ENCODE assay signal across 1 cellular context in the genomic region with DNA sequence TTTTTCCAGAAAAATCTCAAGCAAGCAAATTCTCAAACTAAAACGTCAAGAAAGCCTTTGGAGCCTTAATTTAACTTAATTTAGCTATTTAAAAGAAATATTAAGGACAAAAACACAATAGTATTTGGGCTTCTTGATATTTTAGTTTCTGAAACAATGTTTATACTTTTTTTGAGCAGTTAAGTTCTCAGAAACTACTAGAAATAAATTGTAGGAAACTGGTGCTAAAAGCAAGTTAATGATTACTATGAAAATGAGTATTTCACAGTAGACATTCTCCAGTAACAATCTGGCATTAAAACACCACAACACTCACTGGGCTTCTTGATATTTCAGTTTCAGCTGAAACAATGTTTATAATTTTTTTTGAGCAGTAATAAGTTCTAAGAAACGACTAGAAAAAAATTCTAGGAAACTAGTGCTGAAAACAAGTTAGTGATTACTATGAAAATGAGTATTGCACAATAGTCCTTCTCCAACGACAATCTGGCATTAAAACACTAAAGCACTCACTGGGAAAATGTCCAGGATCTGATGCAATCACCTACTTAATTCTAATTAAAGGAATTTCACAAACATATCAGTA.
A peak's percentile ranks its signal among the peaks of the same experiment; 100 is the strongest.
TF ChIP-seq lines count a peak whose summit lies in the region.

No MANE protein-coding gene starts in this region.

TF ChIP-seq in K562, 482 proteins besides CTCF, POLR2A, EP300 and RAD21 (continued from another document and continues in another):
- peak; percentile 29; the same call in 1 of the 2 replicates for TF ChIP-seq CXXC5 (CRISPR knock-in tag; IDR thresholded peaks at IDR 0.05)
- no peak for TF ChIP-seq PPARD (CRISPR knock-in tag; IDR thresholded peaks at IDR 0.05)
- TF ChIP-seq, protein P1, sequence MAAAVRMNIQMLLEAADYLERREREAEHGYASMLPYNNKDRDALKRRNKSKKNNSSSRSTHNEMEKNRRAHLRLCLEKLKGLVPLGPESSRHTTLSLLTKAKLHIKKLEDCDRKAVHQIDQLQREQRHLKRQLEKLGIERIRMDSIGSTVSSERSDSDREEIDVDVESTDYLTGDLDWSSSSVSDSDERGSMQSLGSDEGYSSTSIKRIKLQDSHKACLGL (CRISPR knock-in tag; IDR thresholded peaks at IDR 0.05; ENCODE audit: borderline replicate concordance, poor library complexity, severe bottlenecking) = no peak
- no peak for TF ChIP-seq ZNF584 (CRISPR knock-in tag; IDR thresholded peaks at IDR 0.05; ENCODE audit: low read depth)
- peak; percentile 55 for TF ChIP-seq NCOR1 (IDR thresholded peaks at IDR 0.05)
- peak; percentile 62; the same call in 1 of the 2 replicates for TF ChIP-seq ATF7 (IDR thresholded peaks at IDR 0.05)
- TF ChIP-seq ZNF140 (CRISPR knock-in tag; IDR thresholded peaks at IDR 0.05) = no peak
- no peak for TF ChIP-seq PHF21A (IDR thresholded peaks at IDR 0.05; ENCODE audit: borderline replicate concordance, low read depth)
- TF ChIP-seq YBX1 (IDR thresholded peaks at IDR 0.05) = no peak
- TF ChIP-seq ZNF224 (CRISPR knock-in tag; IDR thresholded peaks at IDR 0.05) = no peak
- TF ChIP-seq, protein P2, sequence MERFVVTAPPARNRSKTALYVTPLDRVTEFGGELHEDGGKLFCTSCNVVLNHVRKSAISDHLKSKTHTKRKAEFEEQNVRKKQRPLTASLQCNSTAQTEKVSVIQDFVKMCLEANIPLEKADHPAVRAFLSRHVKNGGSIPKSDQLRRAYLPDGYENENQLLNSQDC (CRISPR knock-in tag; IDR thresholded peaks at IDR 0.05) = no peak
- TF ChIP-seq MTF1 (CRISPR knock-in tag; IDR thresholded peaks at IDR 0.05; ENCODE audit: borderline replicate concordance) = no peak
- TF ChIP-seq TAF15 (IDR thresholded peaks at IDR 0.05; ENCODE audit: low read depth, low read length) = no peak
- no peak for TF ChIP-seq ZNF717 (CRISPR knock-in tag; IDR thresholded peaks at IDR 0.05)
- no peak for TF ChIP-seq KLF16 (IDR thresholded peaks at IDR 0.05)
- TF ChIP-seq, protein P3, sequence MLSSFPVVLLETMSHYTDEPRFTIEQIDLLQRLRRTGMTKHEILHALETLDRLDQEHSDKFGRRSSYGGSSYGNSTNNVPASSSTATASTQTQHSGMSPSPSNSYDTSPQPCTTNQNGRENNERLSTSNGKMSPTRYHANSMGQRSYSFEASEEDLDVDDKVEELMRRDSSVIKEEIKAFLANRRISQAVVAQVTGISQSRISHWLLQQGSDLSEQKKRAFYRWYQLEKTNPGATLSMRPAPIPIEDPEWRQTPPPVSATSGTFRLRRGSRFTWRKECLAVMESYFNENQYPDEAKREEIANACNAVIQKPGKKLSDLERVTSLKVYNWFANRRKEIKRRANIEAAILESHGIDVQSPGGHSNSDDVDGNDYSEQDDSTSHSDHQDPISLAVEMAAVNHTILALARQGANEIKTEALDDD (IDR thresholded peaks at IDR 0.05) = peak; percentile 84
- TF ChIP-seq SOX6 (IDR thresholded peaks at IDR 0.05) = peak; percentile 70; the same call in 1 of the 2 replicates
- TF ChIP-seq, protein P4, sequence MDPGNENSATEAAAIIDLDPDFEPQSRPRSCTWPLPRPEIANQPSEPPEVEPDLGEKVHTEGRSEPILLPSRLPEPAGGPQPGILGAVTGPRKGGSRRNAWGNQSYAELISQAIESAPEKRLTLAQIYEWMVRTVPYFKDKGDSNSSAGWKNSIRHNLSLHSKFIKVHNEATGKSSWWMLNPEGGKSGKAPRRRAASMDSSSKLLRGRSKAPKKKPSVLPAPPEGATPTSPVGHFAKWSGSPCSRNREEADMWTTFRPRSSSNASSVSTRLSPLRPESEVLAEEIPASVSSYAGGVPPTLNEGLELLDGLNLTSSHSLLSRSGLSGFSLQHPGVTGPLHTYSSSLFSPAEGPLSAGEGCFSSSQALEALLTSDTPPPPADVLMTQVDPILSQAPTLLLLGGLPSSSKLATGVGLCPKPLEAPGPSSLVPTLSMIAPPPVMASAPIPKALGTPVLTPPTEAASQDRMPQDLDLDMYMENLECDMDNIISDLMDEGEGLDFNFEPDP (CRISPR knock-in tag; IDR thresholded peaks at IDR 0.05) = no peak
- no peak for TF ChIP-seq HSF4 (CRISPR knock-in tag; IDR thresholded peaks at IDR 0.05; ENCODE audit: borderline replicate concordance)
- no peak for TF ChIP-seq TRIM28 (IDR thresholded peaks at IDR 0.05)
- TF ChIP-seq CTBP1 (IDR thresholded peaks at IDR 0.05; ENCODE audit: borderline replicate concordance) = no peak
- TF ChIP-seq, protein P5, sequence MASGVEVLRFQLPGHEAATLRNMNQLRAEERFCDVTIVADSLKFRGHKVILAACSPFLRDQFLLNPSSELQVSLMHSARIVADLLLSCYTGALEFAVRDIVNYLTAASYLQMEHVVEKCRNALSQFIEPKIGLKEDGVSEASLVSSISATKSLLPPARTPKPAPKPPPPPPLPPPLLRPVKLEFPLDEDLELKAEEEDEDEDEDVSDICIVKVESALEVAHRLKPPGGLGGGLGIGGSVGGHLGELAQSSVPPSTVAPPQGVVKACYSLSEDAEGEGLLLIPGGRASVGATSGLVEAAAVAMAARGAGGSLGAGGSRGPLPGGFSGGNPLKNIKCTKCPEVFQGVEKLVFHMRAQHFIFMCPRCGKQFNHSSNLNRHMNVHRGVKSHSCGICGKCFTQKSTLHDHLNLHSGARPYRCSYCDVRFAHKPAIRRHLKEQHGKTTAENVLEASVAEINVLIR (CRISPR knock-in tag; IDR thresholded peaks at IDR 0.05) = no peak
- TF ChIP-seq, protein P6, sequence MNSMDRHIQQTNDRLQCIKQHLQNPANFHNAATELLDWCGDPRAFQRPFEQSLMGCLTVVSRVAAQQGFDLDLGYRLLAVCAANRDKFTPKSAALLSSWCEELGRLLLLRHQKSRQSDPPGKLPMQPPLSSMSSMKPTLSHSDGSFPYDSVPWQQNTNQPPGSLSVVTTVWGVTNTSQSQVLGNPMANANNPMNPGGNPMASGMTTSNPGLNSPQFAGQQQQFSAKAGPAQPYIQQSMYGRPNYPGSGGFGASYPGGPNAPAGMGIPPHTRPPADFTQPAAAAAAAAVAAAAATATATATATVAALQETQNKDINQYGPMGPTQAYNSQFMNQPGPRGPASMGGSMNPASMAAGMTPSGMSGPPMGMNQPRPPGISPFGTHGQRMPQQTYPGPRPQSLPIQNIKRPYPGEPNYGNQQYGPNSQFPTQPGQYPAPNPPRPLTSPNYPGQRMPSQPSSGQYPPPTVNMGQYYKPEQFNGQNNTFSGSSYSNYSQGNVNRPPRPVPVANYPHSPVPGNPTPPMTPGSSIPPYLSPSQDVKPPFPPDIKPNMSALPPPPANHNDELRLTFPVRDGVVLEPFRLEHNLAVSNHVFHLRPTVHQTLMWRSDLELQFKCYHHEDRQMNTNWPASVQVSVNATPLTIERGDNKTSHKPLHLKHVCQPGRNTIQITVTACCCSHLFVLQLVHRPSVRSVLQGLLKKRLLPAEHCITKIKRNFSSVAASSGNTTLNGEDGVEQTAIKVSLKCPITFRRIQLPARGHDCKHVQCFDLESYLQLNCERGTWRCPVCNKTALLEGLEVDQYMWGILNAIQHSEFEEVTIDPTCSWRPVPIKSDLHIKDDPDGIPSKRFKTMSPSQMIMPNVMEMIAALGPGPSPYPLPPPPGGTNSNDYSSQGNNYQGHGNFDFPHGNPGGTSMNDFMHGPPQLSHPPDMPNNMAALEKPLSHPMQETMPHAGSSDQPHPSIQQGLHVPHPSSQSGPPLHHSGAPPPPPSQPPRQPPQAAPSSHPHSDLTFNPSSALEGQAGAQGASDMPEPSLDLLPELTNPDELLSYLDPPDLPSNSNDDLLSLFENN (IDR thresholded peaks at IDR 0.05; ENCODE audit: low read depth in 2 of 2, low read length in 2 of 2) = no peak
- no peak for TF ChIP-seq RBM14 (IDR thresholded peaks at IDR 0.05; ENCODE audit: borderline replicate concordance, insufficient read depth, low read depth, low read length)
- no peak for TF ChIP-seq ZFP30 (CRISPR knock-in tag; IDR thresholded peaks at IDR 0.05; ENCODE audit: borderline replicate concordance)
- TF ChIP-seq MYNN (IDR thresholded peaks at IDR 0.05) = no peak
- no peak for TF ChIP-seq MYNN (CRISPR knock-in tag; IDR thresholded peaks at IDR 0.05)
- TF ChIP-seq ZNF134 (CRISPR knock-in tag; conservative IDR thresholded peaks at IDR 0.05) = no peak
- TF ChIP-seq CBFA2T2 (conservative IDR thresholded peaks at IDR 0.05) = no peak
- TF ChIP-seq TAF7 (tag; IDR thresholded peaks at IDR 0.05) = no peak
- TF ChIP-seq, protein P7, sequence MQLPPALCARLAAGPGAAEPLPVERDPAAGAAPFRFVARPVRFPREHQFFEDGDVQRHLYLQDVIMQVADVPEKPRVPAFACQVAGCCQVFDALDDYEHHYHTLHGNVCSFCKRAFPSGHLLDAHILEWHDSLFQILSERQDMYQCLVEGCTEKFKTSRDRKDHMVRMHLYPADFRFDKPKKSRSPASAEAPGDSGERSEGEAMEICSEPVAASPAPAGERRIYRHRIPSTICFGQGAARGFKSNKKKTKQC (CRISPR knock-in tag; IDR thresholded peaks at IDR 0.05) = no peak
- no peak for TF ChIP-seq NR2C2 (CRISPR knock-in tag; IDR thresholded peaks at IDR 0.05)
- TF ChIP-seq NR2C2 (tag; IDR thresholded peaks at IDR 0.05) = no peak; the same call in 1 of the 2 replicates
- TF ChIP-seq CCAR2 (IDR thresholded peaks at IDR 0.05; ENCODE audit: low read depth, low read length) = no peak
- TF ChIP-seq THRAP3 (IDR thresholded peaks at IDR 0.05; ENCODE audit: borderline replicate concordance) = no peak
- peak; percentile 100 for TF ChIP-seq CEBPB (tag; IDR thresholded peaks at IDR 0.05)
- TF ChIP-seq, protein P8, sequence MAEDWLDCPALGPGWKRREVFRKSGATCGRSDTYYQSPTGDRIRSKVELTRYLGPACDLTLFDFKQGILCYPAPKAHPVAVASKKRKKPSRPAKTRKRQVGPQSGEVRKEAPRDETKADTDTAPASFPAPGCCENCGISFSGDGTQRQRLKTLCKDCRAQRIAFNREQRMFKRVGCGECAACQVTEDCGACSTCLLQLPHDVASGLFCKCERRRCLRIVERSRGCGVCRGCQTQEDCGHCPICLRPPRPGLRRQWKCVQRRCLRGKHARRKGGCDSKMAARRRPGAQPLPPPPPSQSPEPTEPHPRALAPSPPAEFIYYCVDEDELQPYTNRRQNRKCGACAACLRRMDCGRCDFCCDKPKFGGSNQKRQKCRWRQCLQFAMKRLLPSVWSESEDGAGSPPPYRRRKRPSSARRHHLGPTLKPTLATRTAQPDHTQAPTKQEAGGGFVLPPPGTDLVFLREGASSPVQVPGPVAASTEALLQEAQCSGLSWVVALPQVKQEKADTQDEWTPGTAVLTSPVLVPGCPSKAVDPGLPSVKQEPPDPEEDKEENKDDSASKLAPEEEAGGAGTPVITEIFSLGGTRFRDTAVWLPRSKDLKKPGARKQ (CRISPR knock-in tag; IDR thresholded peaks at IDR 0.05) = no peak
- no peak for TF ChIP-seq ZNF274 (IDR thresholded peaks at IDR 0.05; ENCODE audit: borderline replicate concordance, low read depth, low read length)
- TF ChIP-seq, protein P9, sequence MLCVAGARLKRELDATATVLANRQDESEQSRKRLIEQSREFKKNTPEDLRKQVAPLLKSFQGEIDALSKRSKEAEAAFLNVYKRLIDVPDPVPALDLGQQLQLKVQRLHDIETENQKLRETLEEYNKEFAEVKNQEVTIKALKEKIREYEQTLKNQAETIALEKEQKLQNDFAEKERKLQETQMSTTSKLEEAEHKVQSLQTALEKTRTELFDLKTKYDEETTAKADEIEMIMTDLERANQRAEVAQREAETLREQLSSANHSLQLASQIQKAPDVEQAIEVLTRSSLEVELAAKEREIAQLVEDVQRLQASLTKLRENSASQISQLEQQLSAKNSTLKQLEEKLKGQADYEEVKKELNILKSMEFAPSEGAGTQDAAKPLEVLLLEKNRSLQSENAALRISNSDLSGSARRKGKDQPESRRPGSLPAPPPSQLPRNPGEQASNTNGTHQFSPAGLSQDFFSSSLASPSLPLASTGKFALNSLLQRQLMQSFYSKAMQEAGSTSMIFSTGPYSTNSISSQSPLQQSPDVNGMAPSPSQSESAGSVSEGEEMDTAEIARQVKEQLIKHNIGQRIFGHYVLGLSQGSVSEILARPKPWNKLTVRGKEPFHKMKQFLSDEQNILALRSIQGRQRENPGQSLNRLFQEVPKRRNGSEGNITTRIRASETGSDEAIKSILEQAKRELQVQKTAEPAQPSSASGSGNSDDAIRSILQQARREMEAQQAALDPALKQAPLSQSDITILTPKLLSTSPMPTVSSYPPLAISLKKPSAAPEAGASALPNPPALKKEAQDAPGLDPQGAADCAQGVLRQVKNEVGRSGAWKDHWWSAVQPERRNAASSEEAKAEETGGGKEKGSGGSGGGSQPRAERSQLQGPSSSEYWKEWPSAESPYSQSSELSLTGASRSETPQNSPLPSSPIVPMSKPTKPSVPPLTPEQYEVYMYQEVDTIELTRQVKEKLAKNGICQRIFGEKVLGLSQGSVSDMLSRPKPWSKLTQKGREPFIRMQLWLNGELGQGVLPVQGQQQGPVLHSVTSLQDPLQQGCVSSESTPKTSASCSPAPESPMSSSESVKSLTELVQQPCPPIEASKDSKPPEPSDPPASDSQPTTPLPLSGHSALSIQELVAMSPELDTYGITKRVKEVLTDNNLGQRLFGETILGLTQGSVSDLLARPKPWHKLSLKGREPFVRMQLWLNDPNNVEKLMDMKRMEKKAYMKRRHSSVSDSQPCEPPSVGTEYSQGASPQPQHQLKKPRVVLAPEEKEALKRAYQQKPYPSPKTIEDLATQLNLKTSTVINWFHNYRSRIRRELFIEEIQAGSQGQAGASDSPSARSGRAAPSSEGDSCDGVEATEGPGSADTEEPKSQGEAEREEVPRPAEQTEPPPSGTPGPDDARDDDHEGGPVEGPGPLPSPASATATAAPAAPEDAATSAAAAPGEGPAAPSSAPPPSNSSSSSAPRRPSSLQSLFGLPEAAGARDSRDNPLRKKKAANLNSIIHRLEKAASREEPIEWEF (CRISPR knock-in tag; IDR thresholded peaks at IDR 0.05) = no peak
- no peak for TF ChIP-seq RCOR1 (IDR thresholded peaks at IDR 0.05; ENCODE audit: borderline replicate concordance in 1 of 2, low read depth in 2 of 2, low read length in 2 of 2)
- TF ChIP-seq, protein P10, sequence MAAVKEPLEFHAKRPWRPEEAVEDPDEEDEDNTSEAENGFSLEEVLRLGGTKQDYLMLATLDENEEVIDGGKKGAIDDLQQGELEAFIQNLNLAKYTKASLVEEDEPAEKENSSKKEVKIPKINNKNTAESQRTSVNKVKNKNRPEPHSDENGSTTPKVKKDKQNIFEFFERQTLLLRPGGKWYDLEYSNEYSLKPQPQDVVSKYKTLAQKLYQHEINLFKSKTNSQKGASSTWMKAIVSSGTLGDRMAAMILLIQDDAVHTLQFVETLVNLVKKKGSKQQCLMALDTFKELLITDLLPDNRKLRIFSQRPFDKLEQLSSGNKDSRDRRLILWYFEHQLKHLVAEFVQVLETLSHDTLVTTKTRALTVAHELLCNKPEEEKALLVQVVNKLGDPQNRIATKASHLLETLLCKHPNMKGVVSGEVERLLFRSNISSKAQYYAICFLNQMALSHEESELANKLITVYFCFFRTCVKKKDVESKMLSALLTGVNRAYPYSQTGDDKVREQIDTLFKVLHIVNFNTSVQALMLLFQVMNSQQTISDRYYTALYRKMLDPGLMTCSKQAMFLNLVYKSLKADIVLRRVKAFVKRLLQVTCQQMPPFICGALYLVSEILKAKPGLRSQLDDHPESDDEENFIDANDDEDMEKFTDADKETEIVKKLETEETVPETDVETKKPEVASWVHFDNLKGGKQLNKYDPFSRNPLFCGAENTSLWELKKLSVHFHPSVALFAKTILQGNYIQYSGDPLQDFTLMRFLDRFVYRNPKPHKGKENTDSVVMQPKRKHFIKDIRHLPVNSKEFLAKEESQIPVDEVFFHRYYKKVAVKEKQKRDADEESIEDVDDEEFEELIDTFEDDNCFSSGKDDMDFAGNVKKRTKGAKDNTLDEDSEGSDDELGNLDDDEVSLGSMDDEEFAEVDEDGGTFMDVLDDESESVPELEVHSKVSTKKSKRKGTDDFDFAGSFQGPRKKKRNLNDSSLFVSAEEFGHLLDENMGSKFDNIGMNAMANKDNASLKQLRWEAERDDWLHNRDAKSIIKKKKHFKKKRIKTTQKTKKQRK (IDR thresholded peaks at IDR 0.05; ENCODE audit: borderline replicate concordance, low read depth, low read length) = no peak
- no peak for TF ChIP-seq ZNF146 (CRISPR knock-in tag; IDR thresholded peaks at IDR 0.05; ENCODE audit: unreplicated experiment)
- TF ChIP-seq CHD1 (IDR thresholded peaks at IDR 0.05; ENCODE audit: low read length) = no peak
- peak; percentile 47; the same call in 1 of the 2 replicates for TF ChIP-seq SMAD4 (CRISPR knock-in tag; conservative IDR thresholded peaks at IDR 0.05)
